Comparison of ENCODE assay signal across 9 cellular contexts in the genomic region with DNA sequence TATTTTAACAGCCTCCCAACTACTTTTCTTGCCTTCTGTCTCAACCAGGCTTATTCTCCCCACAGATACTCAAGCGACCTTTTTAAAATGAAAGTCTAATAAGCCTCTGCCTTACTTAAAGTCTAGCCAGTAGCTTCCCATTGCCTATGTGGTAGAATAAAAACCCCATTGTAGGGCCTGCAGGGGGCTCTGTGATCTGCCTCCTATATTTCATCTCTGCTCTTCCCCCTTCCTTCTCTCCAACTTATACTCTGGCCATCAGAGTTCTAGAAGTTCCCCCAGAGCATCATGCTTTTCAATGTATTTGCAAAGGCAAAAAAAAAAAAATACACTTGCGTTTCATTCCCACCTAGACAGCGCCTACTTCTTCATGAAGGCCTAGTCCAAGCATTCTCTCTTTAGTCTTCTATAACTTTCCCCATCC.
DNase-seq lines count a peak whose midpoint lies in the region; ATAC-seq and TF ChIP-seq lines count a peak whose summit lies in the region.
"Had no signal": no experiment of that assay in that cellular context is flagged by ENCODE, and none has a peak within 500 bp of the region (broad histone marks: within the 10 kb centered on the region; RNA-seq: fewer than 3 reads in every experiment).

No MANE protein-coding gene starts in this region.

- TF ChIP-seq POLR2A in heart left ventricle (IDR thresholded peaks at IDR 0.05), result no peak
- no peak for TF ChIP-seq POLR2A in uterus (IDR thresholded peaks at IDR 0.05)

- TF ChIP-seq CTCF in heart left ventricle (IDR thresholded peaks at IDR 0.05) (peak in 4 of 12 donors; percentile 14 to 40 (median 34)), uterus (IDR thresholded peaks at IDR 0.05) (no peak)

- peak overlapping the region in 8 of 12 donors; percentile 15 to 38 (median 23) for H3K4me3 ChIP-seq in heart left ventricle
- H3K4me3 ChIP-seq in SJSA1, result peak overlapping the region; percentile 20
- no peak overlapping the region for H3K4me3 ChIP-seq in right cardiac atrium (ENCODE audit: low read length)
- H3K4me3 ChIP-seq in uterus, result no peak overlapping the region

- WGBS in heart left ventricle, 4 donors, result 65 to 91% (median 79%) methylated on average over 3 of the region's 3 CpGs
- 77% methylated on average over 3 of the region's 3 CpGs for WGBS in right cardiac atrium

- ATAC-seq in heart left ventricle (no peak), Right ventricle myocardium inferior (no peak), right cardiac atrium (no peak)

- DNase-seq in heart left ventricle, result no peak
- DNase-seq in Right ventricle myocardium inferior (ENCODE audit: missing footprints), result no peak
- DNase-seq in SJSA1 (ENCODE audit: low read depth in 1 of 2, low spot score in 2 of 2), result peak in 1 of 2 experiments; percentile 19
- no peak for DNase-seq in right cardiac atrium
- DNase-seq in uterus, result no peak
- no peak for DNase-seq in DMS153 (lab: John Stamatoyannopoulos, UW)
- no peak for DNase-seq in stimulated activated naive CD4-positive, alpha-beta T cell (lab: John Stamatoyannopoulos, UW)
- DNase-seq in pons (ENCODE audit: low spot score), result no peak
- DNase-seq: amniotic stem cell had no signal

- H3K27ac ChIP-seq in heart left ventricle (peak overlapping the region in 11 of 12 donors; percentile 31 to 93 (median 51)), SJSA1 (peak overlapping the region; percentile 14), right cardiac atrium (ENCODE audit: low read length) (peak overlapping the region; percentile 48), uterus (peak overlapping the region; percentile 59 to 64)

- H3K27me3 ChIP-seq in heart left ventricle, result no peaks in the 10 kb centered on the region
- H3K27me3 ChIP-seq in SJSA1 (replicated peaks), result no peaks in the 10 kb centered on the region
- no peaks in the 10 kb centered on the region for H3K27me3 ChIP-seq in right cardiac atrium (ENCODE audit: control insufficient read depth, insufficient read depth)
- H3K27me3 ChIP-seq in uterus, result no peaks in the 10 kb centered on the region

- intact Hi-C loops in heart left ventricle (cut with DNase I), result loop anchor here in 3 of 10 donors (2.0 to 10.0 kb wide), 3 partner anchors 168 to 180 kb away; partner anchors contain the start of genes EGR2 (in 2 of the 3) and ADO (in 1 of the 3)
- intact Hi-C loops in Right ventricle myocardium inferior (cut with DNase I), result no loop called here
- intact Hi-C loops in right cardiac atrium (cut with DNase I), result no loop called here
- intact Hi-C loops in uterus (cut with DNase I; ENCODE audit: low total_unique reads), result no loop called here

- H3K9me3 ChIP-seq in heart left ventricle (no peaks in the 10 kb centered on the region), SJSA1 (replicated peaks) (no peaks in the 10 kb centered on the region), right cardiac atrium (ENCODE audit: control insufficient read depth, low read length) (no peaks in the 10 kb centered on the region), uterus (no peaks in the 10 kb centered on the region)

- H3K36me3 ChIP-seq in heart left ventricle (no peaks in the 10 kb centered on the region), SJSA1 (no peaks in the 10 kb centered on the region), uterus (no peaks in the 10 kb centered on the region)

- H3K4me1 ChIP-seq in heart left ventricle (peaks cover 0 to 89% (median 20%) of the 10 kb centered on the region in 12 donors), SJSA1 (replicated peaks) (peaks cover 22% of the 10 kb centered on the region), right cardiac atrium (ENCODE audit: control insufficient read depth, insufficient read depth, low read length) (peaks cover 4% of the 10 kb centered on the region), uterus (no peaks in the 10 kb centered on the region)

Comparison
In these comparisons a context has a peak if more than half of its experiments do, and no peak if none do; other contexts are left out.
1. H3K4me3 ChIP-seq: peak in heart left ventricle (8 of 12) and SJSA1 (single experiment); none in right cardiac atrium (single experiment) and uterus (0 of 2).
2. Peak in every context shown above with its lines, with median percentiles within 50 percentile points of each other: H3K27ac ChIP-seq.